8 cellular contexts compared by ENCODE assay signal in genomic region chr19:11813801-11814706, GRCh38. TPM values are rescaled to one million over a fixed set of nuclear protein-coding genes. Genes with fewer than 3 reads are reported as not detected.
DNase-seq lines count a peak whose midpoint lies in the region; ATAC-seq, FAIRE-seq and TF ChIP-seq lines count a peak whose summit lies in the region.

Gene ZNF440, plus strand, starts transcription at chr19:11814273. Its CDS starts 175 bp downstream, at chr19:11814448.

- H3K27me3 Mint-ChIP-seq in endothelial cell (ENCODE audit: unreplicated experiment), result peaks cover 3% of the 10 kb centered on the region

- TF ChIP-seq CTCF in K562 (IDR thresholded peaks at IDR 0.05 in 2 of 3, conservative IDR thresholded peaks at IDR 0.05 in 1 of 3; ENCODE audit: insufficient read depth in 2 of 3, low read depth in 1 of 3, low read length in 3 of 3), result 0 out of 6 replicates have a peak, but pooled peaks of 1 of the 3 experiments have one; percentile 8
- no peak for TF ChIP-seq CTCF in sigmoid colon (IDR thresholded peaks at IDR 0.05)
- TF ChIP-seq CTCF in endothelial cell (IDR thresholded peaks at IDR 0.05; ENCODE audit: unreplicated experiment), result no peak

- H3K27me3 ChIP-seq in K562 (ENCODE audit: control insufficient read depth in 2 of 2, insufficient read depth in 2 of 2, low read length in 2 of 2) (no peaks in the 10 kb centered on the region), sigmoid colon (no peaks in the 10 kb centered on the region)

- peak; percentile 99 for ATAC-seq in HG02852 (IDR thresholded peaks at IDR 0.05; ENCODE audit: unreplicated experiment)
- ATAC-seq in K562, result peak; percentile 99

- TF ChIP-seq EP300 in K562 (IDR thresholded peaks at IDR 0.05; ENCODE audit: low read length) (no peak; the same call in 1 of the 2 replicates), sigmoid colon (IDR thresholded peaks at IDR 0.05) (no peak)

- no peak; a peak in 1 of 4 replicates for TF ChIP-seq RAD21 in K562 (CRISPR knock-in tag; conservative IDR thresholded peaks at IDR 0.05 in 1 of 2, IDR thresholded peaks at IDR 0.05 in 1 of 2)

- H3K4me2 ChIP-seq in K562 (ENCODE audit: insufficient read depth, low read length), result peak within 1 kb of the TSS; percentile 87

- H3K9me3 ChIP-seq in K562 (replicated peaks; ENCODE audit: control insufficient read depth, insufficient read depth, low read depth, low read length) (no peaks in the 10 kb centered on the region), sigmoid colon (no peaks in the 10 kb centered on the region)

- CTCF ChIA-PET in K562 (lab: Yijun Ruan, JAX; ENCODE audit: low intra/inter-chr PET ratio), result no interaction called here

- H3K4me3 Mint-ChIP-seq in endothelial cell (ENCODE audit: unreplicated experiment), result no peak within 1 kb of the TSS

- no peaks in the 10 kb centered on the region for H3K4me1 Mint-ChIP-seq in endothelial cell (ENCODE audit: unreplicated experiment)

- H3K27ac ChIP-seq in K562 (ENCODE audit: extremely low read depth, low read depth, low read length), result peak within 1 kb of the TSS; percentile 97
- peak within 1 kb of the TSS; percentile 86 to 96 (median 94) for H3K27ac ChIP-seq in sigmoid colon

- in situ Hi-C loops in K562 (cut with MboI), result no loop called here

- H3K9me3 Mint-ChIP-seq in endothelial cell (ENCODE audit: unreplicated experiment), result peaks cover 30% of the 10 kb centered on the region

- peak within 1 kb of the TSS; percentile 95 to 98 for H3K9ac ChIP-seq in K562 (ENCODE audit: insufficient read depth in 1 of 2, low read depth in 2 of 2, low read length in 2 of 2)

- FAIRE-seq in K562 (lab: Jason Lieb, UNC), result peak; percentile 91

- no peaks in the 10 kb centered on the region for H3K36me3 Mint-ChIP-seq in endothelial cell (ENCODE audit: low read depth, unreplicated experiment)

- BruUV-seq in K562 (replicated peaks; lab: Mats Ljungman, UMichigan), result TSS peak; percentile 75

- peak within 1 kb of the TSS; percentile 97 for H3K4me3 ChIP-seq in K562
- peak within 1 kb of the TSS; percentile 63 to 95 (median 89) for H3K4me3 ChIP-seq in sigmoid colon

- intact Hi-C loops in K562 (cut with micrococcal nuclease), result no loop called here
- intact Hi-C loops in sigmoid colon (cut with DNase I), result loop anchor here (1.0 kb wide), 1 partner anchor 16 kb away; the partner anchor contains the start of gene ZNF491

- peak; percentile 96 for DNase-seq in NCI-H146 treated with DMSO at 0.1 percent for 48 hours (lab: John Stamatoyannopoulos, UW; ENCODE audit: unreplicated experiment)
- peak; percentile 86 for DNase-seq in T1000 (lab: John Stamatoyannopoulos, UW)
- DNase-seq in K562 (ENCODE audit: extremely low read depth in 1 of 4, low spot score in 3 of 4), result peak; percentile 98 to 99 (median 98)
- DNase-seq in iPS DF 4.7 (ENCODE audit: extremely low read depth, low spot score), result peak; percentile 58
- DNase-seq in sigmoid colon, result peak; percentile 97
- DNase-seq in endothelial cell (ENCODE audit: low spot score), result no peak

- no peaks in the 10 kb centered on the region for H4K20me1 ChIP-seq in K562 (replicated peaks; ENCODE audit: control insufficient read depth, insufficient read depth, low read length)

- H3K4me1 ChIP-seq in K562 (replicated peaks in 1 of 2; ENCODE audit: control insufficient read depth in 2 of 2, insufficient read depth in 2 of 2, low read length in 2 of 2) (peaks cover 4 to 14% of the 10 kb centered on the region in 2 experiments; a peak in 3 of 5 replicates), sigmoid colon (peaks cover 0 to 20% (median 16%) of the 10 kb centered on the region in 4 donors)

- no peak within 1 kb of the TSS for H3K27ac Mint-ChIP-seq in endothelial cell (ENCODE audit: unreplicated experiment)

- H3K9me1 ChIP-seq in K562 (ENCODE audit: control insufficient read depth, insufficient read depth, low read length), result no peaks in the 10 kb centered on the region

- H2AFZ ChIP-seq in K562 (ENCODE audit: low read depth, low read length), result peak within 1 kb of the TSS; percentile 96

- H3K36me3 ChIP-seq in K562 (ENCODE audit: control insufficient read depth, insufficient read depth, low read length) (peaks cover 12% of the 10 kb centered on the region; the same call in 2 of the 3 replicates), sigmoid colon (peaks cover 0 to 7% (median under 1%) of the 10 kb centered on the region in 4 donors)

- peak; percentile 81 for TF ChIP-seq POLR2A in GM15510 (IDR thresholded peaks at IDR 0.05; ENCODE audit: borderline replicate concordance, extremely low read depth, insufficient read length)
- peak; percentile 98 for TF ChIP-seq POLR2A in K562 (conservative IDR thresholded peaks at IDR 0.05)
- TF ChIP-seq POLR2A in sigmoid colon (IDR thresholded peaks at IDR 0.05), result peak; percentile 84 to 95

- POLR2A ChIA-PET in K562 (lab: Yijun Ruan, JAX), result interaction anchor here (0.5 to 1.2 kb wide), 8 partner anchors 15 to 553 kb away, joined by 3 to 5 read pairs (median 3); partner anchors contain the start of genes ELOF1, ZNF491 and ZNF627

- under 1% methylated on average over 38 of the region's 60 CpGs for WGBS in K562 (ENCODE audit: insufficient coverage, low coverage, missing lambda C conversion rate)
- WGBS in sigmoid colon, 2 donors, result 0% methylated on average over 60 of the region's 60 CpGs

- peaks cover 42% of the 10 kb centered on the region for H3K79me2 ChIP-seq in K562 (ENCODE audit: control insufficient read depth, insufficient read depth, low read length)

TF ChIP-seq in K562, 482 proteins besides CTCF, POLR2A, EP300 and RAD21 (continues in another document):
- TF ChIP-seq SNIP1 (IDR thresholded peaks at IDR 0.05; ENCODE audit: low read depth) (no peak), ZBTB9 (CRISPR knock-in tag; IDR thresholded peaks at IDR 0.05) (no peak), CREB5 (CRISPR knock-in tag; IDR thresholded peaks at IDR 0.05) (no peak), HNRNPL (IDR thresholded peaks at IDR 0.05; ENCODE audit: low read depth, low read length) (no peak)
- TF ChIP-seq, protein P1, sequence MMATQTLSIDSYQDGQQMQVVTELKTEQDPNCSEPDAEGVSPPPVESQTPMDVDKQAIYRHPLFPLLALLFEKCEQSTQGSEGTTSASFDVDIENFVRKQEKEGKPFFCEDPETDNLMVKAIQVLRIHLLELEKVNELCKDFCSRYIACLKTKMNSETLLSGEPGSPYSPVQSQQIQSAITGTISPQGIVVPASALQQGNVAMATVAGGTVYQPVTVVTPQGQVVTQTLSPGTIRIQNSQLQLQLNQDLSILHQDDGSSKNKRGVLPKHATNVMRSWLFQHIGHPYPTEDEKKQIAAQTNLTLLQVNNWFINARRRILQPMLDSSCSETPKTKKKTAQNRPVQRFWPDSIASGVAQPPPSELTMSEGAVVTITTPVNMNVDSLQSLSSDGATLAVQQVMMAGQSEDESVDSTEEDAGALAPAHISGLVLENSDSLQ (IDR thresholded peaks at IDR 0.05), result peak; percentile 99

RNA-seq across cellular contexts. Expression of gene ZNF440, which starts in this region (rescaled TPM):
- total RNA-seq in K562 (2011; cell fraction: chromatin; rRNA removed; ENCODE audit: low replicate concordance), result 40.8 and 110 TPM in 2 replicates
- 29.2 and 39.6 TPM in 2 replicates for total RNA-seq in K562 (2011; cell fraction: nucleolus; rRNA removed)
- total RNA-seq in K562 (2011; cell fraction: nucleoplasm; rRNA removed), result 54.2 and 68.9 TPM in 2 replicates
- total RNA-seq in K562 (2014; rRNA removed) (13.4 and 18.1 TPM in 2 replicates), K562 (2014; rRNA removed; fragmentation: Illumina TruSeq; extraction: Trizol) (32.6 and 36.4 TPM in 2 replicates), K562 (2015; rRNA removed; fragmentation: Illumina TruSeq; extraction: Trizol) (25.3 and 26.9 TPM in 2 replicates), K562 (2021) (19.1 and 19.3 TPM in 2 replicates), sigmoid colon (10 to 100 TPM in 2 of 4 donors, 1 to 10 TPM in 2; 5.6 to 15.0 (median 9.6) TPM), endothelial cell (ENCODE audit: unreplicated experiment) (0.44 TPM)
- polyA plus RNA-seq in K562 (2011; rRNA removed) (16.6 and 19.5 TPM in 2 replicates), K562 (2014; fragmentation: Illumina TruSeq; extraction: Trizol) (12.1 and 12.7 TPM in 2 replicates), K562 (2014; fragmentation: Nextera tagmentation; extraction: Ambion mirVana) (1 to 10 TPM; 5.9 to 6.1 TPM), K562 (2014; rRNA removed) (12.2 and 13.3 TPM in 2 replicates), sigmoid colon (10 to 100 TPM in 1 of 3 donors, 1 to 10 TPM in 2; 7.4 to 13.8 (median 9.0) TPM)
- 3.1 and 6.3 TPM in 2 replicates for polyA plus RNA-seq in K562 (2011; cell fraction: cytosol; rRNA removed)
- 18.1 and 18.4 TPM in 2 replicates for polyA plus RNA-seq in K562 (2011; cell fraction: nucleus; rRNA removed)
- 7.3 and 8.4 TPM in 2 replicates for polyA plus RNA-seq in K562 (2012)
- polyA minus RNA-seq in K562 (2011; rRNA and poly(A)+ RNA removed), result 38.9 and 51.8 TPM in 2 replicates
- 20.8 and 30.1 TPM in 2 replicates for polyA minus RNA-seq in K562 (2011; cell fraction: cytosol; rRNA and poly(A)+ RNA removed)
- polyA minus RNA-seq in K562 (2011; cell fraction: nucleus; rRNA and poly(A)+ RNA removed), result 12.4 and 22.0 TPM in 2 replicates
